In genomic region chr9:115425614-115426013, GRCh38 we compare ENCODE assay signal across 30 cellular contexts.
"Had no signal": no experiment of that assay in that cellular context is flagged by ENCODE, and none has a peak within 500 bp of the region (broad histone marks: within the 10 kb centered on the region; RNA-seq: fewer than 3 reads in every experiment).

No MANE protein-coding gene starts in this region.

- H3K4me1 ChIP-seq: body of pancreas, breast epithelium had no signal

- FAIRE-seq: astrocyte, TTC549 had no signal

- DNase-seq: activated B cell treated with CpG ODN at 0.5 μM for 24 hours; activated CD4-positive, alpha-beta memory T cell treated with anti-CD3 and anti-CD28 coated beads for 36 hours; activated CD4-positive, alpha-beta T cell treated with anti-CD3 and anti-CD28 coated beads for 4 hours; activated CD4-positive, alpha-beta T cell treated with anti-CD3 and anti-CD28 coated beads, Interleukin-2, amount 10 ng/mL, durations not matched to agents 24 days and 14 days; activated CD4-positive, alpha-beta T cell treated with anti-CD3 and anti-CD28 coated beads, Interleukin-2, amount 50 U/mL, for 1 hour; activated CD4-positive, alpha-beta T cell treated with anti-CD3 and anti-CD28 coated beads, Interleukin-2, amount 50 U/mL, for 4 hours; activated CD4-positive, CD25-positive, alpha-beta regulatory T cell treated with anti-CD3 and anti-CD28 coated beads, Interleukin-2, amount 50 U/mL, for 72 hours; activated CD8-positive, alpha-beta memory T cell treated with anti-CD3 and anti-CD28 coated beads, Interleukin-2, amount 50 U/mL, for 4 hours; activated CD8-positive, alpha-beta T cell treated with anti-CD3 and anti-CD28 coated beads for 36 hours; activated effector memory CD4-positive, alpha-beta T cell treated with Interleukin-2 at 50 U/mL for 16 hours; activated gamma-delta T cell; activated naive CD4-positive, alpha-beta T cell treated with anti-CD3 and anti-CD28 coated beads, Interleukin-2, amount 10 ng/mL, durations not matched to agents 7 days and 5 days; activated naive CD4-positive, alpha-beta T cell treated with Interleukin-2 at 50 U/mL for 16 hours; activated naive CD8-positive, alpha-beta T cell treated with anti-CD3 and anti-CD28 coated beads, Interleukin-2, amount 10 ng/mL, durations not matched to agents 7 days and 5 days; activated naive CD8-positive, alpha-beta T cell treated with anti-CD3 and anti-CD28 coated beads, Interleukin-2, amount 50 U/mL, for 24 hours; activated T-cell treated with anti-CD3 and anti-CD28 coated beads, Interleukin-2, amount 50 U/mL, for 24 hours; activated T-cell treated with anti-CD3 and anti-CD28 coated beads, Interleukin-2, amount 50 U/mL, for 48 hours; amygdala; anterior cingulate cortex; body of pancreas; brain microvascular endothelial cell; central memory CD4-positive, alpha-beta T cell; SW 1271; T-helper 1 cell; T-helper 2 cell; T-helper 9 cell had no signal

- H3K4me3 ChIP-seq: body of pancreas, breast epithelium had no signal

- ATAC-seq: activated CD8-positive, alpha-beta T cell treated with anti-CD3 and anti-CD28 coated beads for 36 hours; activated naive CD8-positive, alpha-beta T cell treated with anti-CD3 and anti-CD28 coated beads, Interleukin-2, amount 50 U/mL, for 24 hours; body of pancreas had no signal

- H3K27me3 ChIP-seq: body of pancreas, brain microvascular endothelial cell, breast epithelium had no signal

- H3K27ac ChIP-seq: body of pancreas, brain microvascular endothelial cell, breast epithelium, VCaP had no signal

- H3K36me3 ChIP-seq: brain microvascular endothelial cell, breast epithelium had no signal
